In genomic region chr12:56266634-56267442, GRCh38 we compare ENCODE assay signal across 8 cellular contexts. TPM values are rescaled to one million over a fixed set of nuclear protein-coding genes. Genes with fewer than 3 reads are reported as not detected.
DNase-seq lines count a peak whose midpoint lies in the region; ATAC-seq and TF ChIP-seq lines count a peak whose summit lies in the region.

COQ10A (plus strand) TSS chr12:56266942; CDS start chr12:56267119, 177 bp downstream.

- peak; percentile 88 to 89 for ATAC-seq in CD4-positive, CD25-positive, alpha-beta regulatory T cell (ENCODE audit: low read depth in 2 of 2)
- ATAC-seq in GM19372 (IDR thresholded peaks at IDR 0.05; ENCODE audit: low read depth, unreplicated experiment) (peak; percentile 89), HG03521 (IDR thresholded peaks at IDR 0.05; ENCODE audit: unreplicated experiment) (peak; percentile 82), right lobe of liver (peak; percentile 88 to 96 (median 91))

- peak; percentile 89 to 92 (median 91) for DNase-seq in CD4-positive, CD25-positive, alpha-beta regulatory T cell
- DNase-seq in NCI-H774 (lab: John Stamatoyannopoulos, UW) (peak; percentile 93), dorsolateral prefrontal cortex (peak; percentile 75 to 93 (median 88)), right lobe of liver (peak; percentile 92 to 93 (median 93))
- peak; percentile 91 for DNase-seq in activated CD4-positive, alpha-beta memory T cell treated with anti-CD3 and anti-CD28 coated beads for 36 hours
- peak; percentile 75 to 87 for DNase-seq in stimulated activated CD4-positive, alpha-beta T cell treated with anti-CD3 and anti-CD28 coated beads, Interleukin-4, amount 100 ng/mL, for 4 hours

- H3K27me3 ChIP-seq in CD4-positive, CD25-positive, alpha-beta regulatory T cell (ENCODE audit: control insufficient read depth, insufficient read depth, low read length), result no peaks in the 10 kb centered on the region
- H3K27me3 ChIP-seq in dorsolateral prefrontal cortex (no peaks in the 10 kb centered on the region), right lobe of liver (no peaks in the 10 kb centered on the region)

- peak; percentile 89 for TF ChIP-seq POLR2A in right lobe of liver (IDR thresholded peaks at IDR 0.05)

- no peaks in the 10 kb centered on the region for H3K36me3 Mint-ChIP-seq in CD4-positive, CD25-positive, alpha-beta regulatory T cell
- H3K36me3 Mint-ChIP-seq in activated CD4-positive, alpha-beta memory T cell treated with anti-CD3 and anti-CD28 coated beads for 36 hours, result peaks cover 5% of the 10 kb centered on the region

- H3K4me1 Mint-ChIP-seq in CD4-positive, CD25-positive, alpha-beta regulatory T cell, result peaks cover 10 to 25% (median 15%) of the 10 kb centered on the region in 4 donors
- peaks cover 20% of the 10 kb centered on the region for H3K4me1 Mint-ChIP-seq in activated CD4-positive, alpha-beta memory T cell treated with anti-CD3 and anti-CD28 coated beads for 36 hours (ENCODE audit: low read depth)

- no peaks in the 10 kb centered on the region for H3K27me3 Mint-ChIP-seq in CD4-positive, CD25-positive, alpha-beta regulatory T cell
- H3K27me3 Mint-ChIP-seq in activated CD4-positive, alpha-beta memory T cell treated with anti-CD3 and anti-CD28 coated beads for 36 hours, result no peaks in the 10 kb centered on the region

- peak within 1 kb of the TSS; percentile 86 for H3K4me3 ChIP-seq in CD4-positive, CD25-positive, alpha-beta regulatory T cell (ENCODE audit: low read depth, low read length)
- H3K4me3 ChIP-seq in dorsolateral prefrontal cortex, result peak within 1 kb of the TSS; percentile 62 to 94 (median 77)
- peak within 1 kb of the TSS; percentile 72 to 83 (median 80) for H3K4me3 ChIP-seq in right lobe of liver

- no peaks in the 10 kb centered on the region for H3K9me3 ChIP-seq in CD4-positive, CD25-positive, alpha-beta regulatory T cell (ENCODE audit: control insufficient read depth in 2 of 2, low read length in 2 of 2)
- no peaks in the 10 kb centered on the region for H3K9me3 ChIP-seq in right lobe of liver

- POLR2A ChIA-PET in activated CD4-positive, alpha-beta memory T cell treated with anti-CD3 and anti-CD28 coated beads for 36 hours (lab: Charles Lee), result interaction anchor here (0.6 to 1.6 kb wide), 8 partner anchors 9 to 78 kb away, joined by 3 to 5 read pairs (median 4); partner anchors contain the start of genes ANKRD52, CNPY2 and RNF41

- peak within 1 kb of the TSS; percentile 91 to 98 (median 95) for H3K4me3 Mint-ChIP-seq in CD4-positive, CD25-positive, alpha-beta regulatory T cell
- peak within 1 kb of the TSS; percentile 88 for H3K4me3 Mint-ChIP-seq in activated CD4-positive, alpha-beta memory T cell treated with anti-CD3 and anti-CD28 coated beads for 36 hours

- under 1% methylated on average over 21 of the region's 71 CpGs for WGBS in right lobe of liver (ENCODE audit: insufficient coverage, low coverage, low lambda C conversion rate, missing lambda C conversion rate)

- intact Hi-C loops in activated CD4-positive, alpha-beta memory T cell treated with anti-CD3 and anti-CD28 coated beads for 36 hours (cut with micrococcal nuclease), result loop anchor here (1.0 to 2.0 kb wide), 4 partner anchors 9 to 201 kb away; partner anchors contain the start of genes ANKRD52, CS and SPRYD4
- intact Hi-C loops in dorsolateral prefrontal cortex (cut with DNase I), result loop anchor here in 1 of 2 donors (5.0 kb wide), 1 partner anchor 200 kb away; the partner anchor contains the start of gene SPRYD4
- intact Hi-C loops in right lobe of liver (cut with DNase I), result no loop called here

- H3K36me3 ChIP-seq in CD4-positive, CD25-positive, alpha-beta regulatory T cell (ENCODE audit: control insufficient read depth, insufficient read depth, low read length), result peaks cover 16% of the 10 kb centered on the region
- H3K36me3 ChIP-seq in right lobe of liver, result peaks cover 0 to 18% (median 2%) of the 10 kb centered on the region in 4 donors

- TF ChIP-seq CTCF in dorsolateral prefrontal cortex (IDR thresholded peaks at IDR 0.05 in 54 of 56, conservative IDR thresholded peaks at IDR 0.05 in 2 of 56; ENCODE audit: low read depth in 1 of 56, partially characterized antibody in 56 of 56), result peak; percentile 41 to 85 (median 66)
- TF ChIP-seq CTCF in right lobe of liver (IDR thresholded peaks at IDR 0.05), result peak; percentile 55 to 66 (median 60)

- CTCF ChIA-PET in activated CD4-positive, alpha-beta memory T cell treated with anti-CD3 and anti-CD28 coated beads for 36 hours (lab: Charles Lee), result interaction anchor here (0.6 to 2.4 kb wide), 17 partner anchors 10 to 519 kb away, joined by 3 to 21 read pairs (median 5); partner anchors contain the start of genes ANKRD52, CNPY2, SMARCC2 and ZC3H10

- H3K4me1 ChIP-seq in CD4-positive, CD25-positive, alpha-beta regulatory T cell (ENCODE audit: control insufficient read depth, insufficient read depth, low read length, poor library complexity, severe bottlenecking), result peaks cover 14% of the 10 kb centered on the region
- H3K4me1 ChIP-seq in right lobe of liver, result peaks cover 0 to 36% (median 5%) of the 10 kb centered on the region in 4 donors

- H3K9me3 Mint-ChIP-seq in CD4-positive, CD25-positive, alpha-beta regulatory T cell, result no peaks in the 10 kb centered on the region
- H3K9me3 Mint-ChIP-seq in activated CD4-positive, alpha-beta memory T cell treated with anti-CD3 and anti-CD28 coated beads for 36 hours, result no peaks in the 10 kb centered on the region

- H3K27ac ChIP-seq in CD4-positive, CD25-positive, alpha-beta regulatory T cell (ENCODE audit: insufficient read depth, low read length, poor library complexity, severe bottlenecking), result peak within 1 kb of the TSS; percentile 96
- H3K27ac ChIP-seq in dorsolateral prefrontal cortex (peak within 1 kb of the TSS; percentile 34 to 96 (median 89)), right lobe of liver (peak within 1 kb of the TSS; percentile 76 to 90 (median 86))

- peak within 1 kb of the TSS; percentile 97 for H3K27ac Mint-ChIP-seq in CD4-positive, CD25-positive, alpha-beta regulatory T cell
- peak within 1 kb of the TSS; percentile 79 for H3K27ac Mint-ChIP-seq in activated CD4-positive, alpha-beta memory T cell treated with anti-CD3 and anti-CD28 coated beads for 36 hours

RNA-seq across cellular contexts. Expression of gene COQ10A, which starts in this region (rescaled TPM):
- 23.7 TPM for total RNA-seq in CD4-positive, CD25-positive, alpha-beta regulatory T cell
- 10 to 100 TPM in 3 of 4 donors, 1 to 10 TPM in 1; 8.1 to 11.5 (median 11.0) TPM for polyA plus RNA-seq in CD4-positive, CD25-positive, alpha-beta regulatory T cell
- total RNA-seq in activated CD4-positive, alpha-beta memory T cell treated with anti-CD3 and anti-CD28 coated beads for 36 hours, result 1 to 10 TPM; 6.3 to 7.0 TPM
- total RNA-seq in dorsolateral prefrontal cortex (10 to 100 TPM; 10.0 to 26.9 (median 17.8) TPM), right lobe of liver (10 to 100 TPM in 3 of 6 experiments, 1 to 10 TPM in 3; 5.5 to 25.1 (median 13.0) TPM)

Comparison
In these comparisons a context has a peak if more than half of its experiments do, and no peak if none do; other contexts are left out.
1. Peak in every context shown above with its lines: DNase-seq, ATAC-seq, H3K4me3 ChIP-seq and H3K27ac ChIP-seq.